Comparison of ENCODE assay signal across 8 cellular contexts in the genomic region with DNA sequence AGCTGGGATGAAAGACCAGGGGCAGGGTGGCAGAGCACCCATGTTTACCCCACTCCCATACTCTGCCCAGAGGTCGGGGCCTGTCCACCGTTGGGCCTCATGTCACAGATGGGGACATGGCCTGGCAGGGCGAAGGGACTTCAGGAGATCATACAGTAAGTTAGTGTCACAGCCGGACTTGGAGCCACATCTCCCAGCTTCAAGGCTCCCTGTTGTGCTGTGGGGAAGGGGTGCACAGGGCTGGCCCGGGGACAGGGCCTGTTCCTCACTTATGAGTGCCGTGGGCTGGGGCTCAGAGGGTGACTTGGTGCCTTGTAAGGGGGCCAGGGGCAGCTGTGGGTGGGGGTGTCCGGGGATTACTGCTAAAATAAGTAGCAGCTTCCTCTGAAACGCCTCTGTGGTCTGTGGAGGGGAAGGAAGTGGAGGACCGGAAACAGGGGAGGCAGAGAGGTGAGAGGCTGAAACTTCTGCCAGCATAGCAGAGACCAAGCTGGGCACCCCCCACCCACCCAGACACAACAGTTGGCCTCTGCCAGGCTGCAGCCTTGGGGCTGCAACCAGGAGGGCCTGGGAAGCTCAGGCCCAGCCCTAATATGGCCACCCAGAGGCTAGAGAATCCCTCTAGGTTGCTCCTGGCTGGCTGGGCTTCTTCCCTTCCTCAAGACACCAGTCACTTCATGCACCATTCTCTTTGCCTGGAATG. TPM values are rescaled to one million over a fixed set of nuclear protein-coding genes. Genes with fewer than 3 reads are reported as not detected.
A peak's percentile ranks its signal among the peaks of the same experiment; 100 is the strongest.
DNase-seq lines count a peak whose midpoint lies in the region; ATAC-seq and TF ChIP-seq lines count a peak whose summit lies in the region.

No MANE protein-coding gene starts in this region.

- H3K4me2 ChIP-seq in OCI-LY7 (ENCODE audit: low read length) = peak overlapping the region; percentile 82

- BruUV-seq in OCI-LY7 (replicated peaks; lab: Mats Ljungman, UMichigan) = no TSS peak

- H3K4me1 ChIP-seq in OCI-LY7 (ENCODE audit: insufficient read depth, low read length, poor library complexity, severe bottlenecking) = peaks cover 61% of the 10 kb centered on the region

- H3K27ac Mint-ChIP-seq in activated naive CD4-positive, alpha-beta T cell treated with anti-CD3 and anti-CD28 coated beads, Interleukin-2, amount 50 U/mL, for 72 hours = peak overlapping the region in 1 of 2 donors; percentile 71

- no peaks in the 10 kb centered on the region for H3K36me3 Mint-ChIP-seq in activated naive CD4-positive, alpha-beta T cell treated with anti-CD3 and anti-CD28 coated beads, Interleukin-2, amount 50 U/mL, for 72 hours

- CTCF ChIA-PET in OCI-LY7 (lab: Charles Lee; ENCODE audit: unreplicated experiment) = interaction anchor here (1.1 to 1.8 kb wide), 2 partner anchors 13 to 19 kb away, joined by 3 to 5 read pairs; no protein-coding TSS in a partner anchor

- intact Hi-C loops in OCI-LY7 (cut with micrococcal nuclease; ENCODE audit: unreplicated experiment) = no loop called here

- no peaks in the 10 kb centered on the region for H3K9me3 Mint-ChIP-seq in activated naive CD4-positive, alpha-beta T cell treated with anti-CD3 and anti-CD28 coated beads, Interleukin-2, amount 50 U/mL, for 72 hours

- DNase-seq in OCI-LY7 (ENCODE audit: low spot score) = peak; percentile 84
- DNase-seq in activated naive CD4-positive, alpha-beta T cell treated with anti-CD3 and anti-CD28 coated beads, Interleukin-2, amount 50 U/mL, for 72 hours (ENCODE audit: low spot score in 2 of 2) = no peak
- DNase-seq in omental fat pad (ENCODE audit: low spot score) = peak; percentile 21
- DNase-seq in NCI-H146 treated with DMSO at 0.1 percent for 48 hours (lab: John Stamatoyannopoulos, UW; ENCODE audit: unreplicated experiment) = no peak
- no peak for DNase-seq in NCI-H748 treated with DMSO at 0.1 percent for 48 hours (lab: John Stamatoyannopoulos, UW)
- DNase-seq in NCI-H446 treated with DMSO at 0.1 percent for 48 hours (lab: John Stamatoyannopoulos, UW) = no peak

- peak overlapping the region; percentile 74 for H3K27ac ChIP-seq in OCI-LY7 (ENCODE audit: low read depth, low read length, poor library complexity, severe bottlenecking)

- TF ChIP-seq CTCF in OCI-LY7 (conservative IDR thresholded peaks at IDR 0.05; ENCODE audit: low read length) (no peak), omental fat pad (IDR thresholded peaks at IDR 0.05) (no peak)

- peak overlapping the region; percentile 49 for H3K4me3 ChIP-seq in OCI-LY7 (ENCODE audit: low read depth, low read length, poor library complexity, severe bottlenecking)

- no peaks in the 10 kb centered on the region for H3K9me3 ChIP-seq in OCI-LY7 (ENCODE audit: low read length)

- no peaks in the 10 kb centered on the region for H3K9me2 ChIP-seq in OCI-LY7 (ENCODE audit: insufficient read depth, low read length)

- no peak overlapping the region for H2AFZ ChIP-seq in OCI-LY7 (ENCODE audit: low read length)

- H3K36me3 ChIP-seq in OCI-LY7 (ENCODE audit: insufficient read depth, low read length) = no peaks in the 10 kb centered on the region

- H4K20me1 ChIP-seq in OCI-LY7 (ENCODE audit: insufficient read depth, low read length) = no peaks in the 10 kb centered on the region

- peak; percentile 28 for ATAC-seq in GM21360 (IDR thresholded peaks at IDR 0.05; ENCODE audit: unreplicated experiment)
- peak; percentile 62 to 74 for ATAC-seq in activated naive CD4-positive, alpha-beta T cell treated with anti-CD3 and anti-CD28 coated beads, Interleukin-2, amount 50 U/mL, for 72 hours
- ATAC-seq in omental fat pad (ENCODE audit: low FRiP score) = no peak
- no peak for ATAC-seq in GM18520 (IDR thresholded peaks at IDR 0.05; ENCODE audit: unreplicated experiment)

- no peaks in the 10 kb centered on the region for H3K79me2 ChIP-seq in OCI-LY7 (ENCODE audit: insufficient read depth, low read depth, low read length)

- POLR2A ChIA-PET in OCI-LY7 (lab: Charles Lee) = interaction anchor here (0.8 to 1.8 kb wide), 3 partner anchors 10 to 15 kb away, joined by 3 to 8 read pairs (median 4); no protein-coding TSS in a partner anchor

RNA-seq across cellular contexts. Expression of gene NEK6, which starts 41.1 kb away (rescaled TPM):
- total RNA-seq in OCI-LY7 (2014; rRNA removed; shearing (Covaris generic)) = 4.4 and 5.6 TPM in 2 replicates
- 12.1 and 16.4 TPM in 2 replicates for total RNA-seq in OCI-LY7 (2022)
- total RNA-seq in activated naive CD4-positive, alpha-beta T cell treated with anti-CD3 and anti-CD28 coated beads, Interleukin-2, amount 50 U/mL, for 72 hours = 1 to 10 TPM; 3.1 to 5.4 TPM
- total RNA-seq in omental fat pad = 10 to 100 TPM; 11.8 to 52.1 (median 29.0) TPM

Comparison
In these comparisons a context has a peak if more than half of its experiments do, and no peak if none do; other contexts are left out.
1. ATAC-seq: peak in GM21360 (single experiment) and activated naive CD4-positive, alpha-beta T cell treated with anti-CD3 and anti-CD28 coated beads, Interleukin-2, amount 50 U/mL, for 72 hours (2 of 2); none in omental fat pad (single experiment) and GM18520 (single experiment).
2. DNase-seq: peak in OCI-LY7 (single experiment) and omental fat pad (single experiment); none in activated naive CD4-positive, alpha-beta T cell treated with anti-CD3 and anti-CD28 coated beads, Interleukin-2, amount 50 U/mL, for 72 hours (0 of 2), NCI-H146 treated with DMSO at 0.1 percent for 48 hours (single experiment), NCI-H748 treated with DMSO at 0.1 percent for 48 hours (single experiment) and NCI-H446 treated with DMSO at 0.1 percent for 48 hours (single experiment).